In the genomic region with DNA sequence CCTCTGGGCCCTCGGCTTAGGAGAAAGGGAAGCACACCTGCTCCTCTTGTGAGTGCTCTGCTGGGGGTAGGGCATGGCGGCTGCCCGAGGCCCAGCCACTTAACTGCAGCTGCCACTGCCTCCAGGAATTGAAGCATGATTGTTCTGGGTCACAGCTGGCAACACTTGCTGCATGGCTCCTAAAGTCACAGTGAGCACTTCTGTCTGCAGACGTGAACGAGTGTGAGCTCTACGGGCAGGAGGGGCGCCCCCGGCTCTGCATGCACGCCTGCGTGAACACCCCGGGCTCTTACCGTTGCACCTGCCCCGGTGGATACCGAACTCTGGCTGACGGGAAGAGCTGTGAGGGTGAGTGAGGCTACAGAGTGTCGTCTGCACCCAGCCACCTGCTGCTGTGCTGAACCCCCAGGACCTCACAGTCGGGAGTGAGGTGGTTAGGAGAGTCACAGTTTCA, we compare ENCODE assay signal across 9 cellular contexts. TPM values are rescaled to one million over a fixed set of nuclear protein-coding genes. Genes with fewer than 3 reads are reported as not detected.
DNase-seq lines count a peak whose midpoint lies in the region; ATAC-seq and FAIRE-seq lines count a peak whose summit lies in the region.
"Had no signal": no experiment of that assay in that cellular context is flagged by ENCODE, and none has a peak within 500 bp of the region (broad histone marks: within the 10 kb centered on the region; RNA-seq: fewer than 3 reads in every experiment).

No MANE protein-coding gene starts in this region.

- intact Hi-C loops in Right ventricle myocardium superior (cut with DNase I): no loop called here

- no peaks in the 10 kb centered on the region for H3K36me3 ChIP-seq in small intestine (ENCODE audit: control insufficient read depth in 2 of 2, insufficient read depth in 2 of 2, low read length in 2 of 2)

- peak; percentile 93 for DNase-seq in NCI-H1105 treated with DMSO at 0.1 percent for 48 hours (lab: John Stamatoyannopoulos, UW)
- peak; percentile 90 for DNase-seq in RPMI8226
- peak; percentile 45 for DNase-seq in activated naive CD4-positive, alpha-beta T cell treated with Interleukin-2 at 50 U/mL for 16 hours
- DNase-seq in stimulated activated CD4-positive, alpha-beta T cell treated with anti-CD3 and anti-CD28 coated beads, TNF-alpha, amount 100 ng/mL, for 48 hours (ENCODE audit: low read depth in 3 of 3): peak in 2 of 3 donors; percentile 52
- DNase-seq in small intestine: no peak
- DNase-seq in EL: no peak
- DNase-seq in Right ventricle myocardium superior: no peak
- DNase-seq: HCEC 1CT had no signal

- no peaks in the 10 kb centered on the region for H3K9me3 ChIP-seq in small intestine (ENCODE audit: control insufficient read depth, low read depth)

- no peak overlapping the region for H3K4me3 ChIP-seq in small intestine (ENCODE audit: low read depth in 1 of 2, low read length in 2 of 2)

- ATAC-seq in GM18909 (IDR thresholded peaks at IDR 0.05; ENCODE audit: poor library complexity, unreplicated experiment): no peak
- ATAC-seq in Right ventricle myocardium superior (ENCODE audit: poor library complexity): no peak

- no peaks in the 10 kb centered on the region for H3K4me1 ChIP-seq in small intestine (ENCODE audit: control insufficient read depth in 2 of 2, insufficient read depth in 1 of 2, low read depth in 1 of 2, low read length in 1 of 2)

- peaks cover 0 to 2% of the 10 kb centered on the region in 2 donors for H3K27me3 ChIP-seq in small intestine (ENCODE audit: control insufficient read depth in 2 of 2, insufficient read depth in 2 of 2, low read length in 2 of 2)

- no peak for FAIRE-seq in small intestine (lab: Jason Lieb, UNC)

- H3K27ac ChIP-seq in small intestine (ENCODE audit: low read depth in 1 of 2, low read length in 1 of 2): peak overlapping the region in 1 of 2 donors; percentile 26

- 58 to 75% (median 73%) methylated on average over 17 of the region's 17 CpGs for WGBS in small intestine, 3 donors

RNA-seq across cellular contexts. Expression of gene FBLN7, which starts 44.4 kb away (rescaled TPM):
- polyA plus RNA-seq in small intestine: under 1 TPM in 1 of 3 donors, not detected in 2; 0.75 TPM
- 0.38 TPM for total RNA-seq in Right ventricle myocardium superior

Comparison
In these comparisons a context has a peak if more than half of its experiments do, and no peak if none do; other contexts are left out.
1. DNase-seq: peak in NCI-H1105 treated with DMSO at 0.1 percent for 48 hours (single experiment), RPMI8226 (single experiment), activated naive CD4-positive, alpha-beta T cell treated with Interleukin-2 at 50 U/mL for 16 hours (single experiment) and stimulated activated CD4-positive, alpha-beta T cell treated with anti-CD3 and anti-CD28 coated beads, TNF-alpha, amount 100 ng/mL, for 48 hours (2 of 3); none in small intestine (single experiment), EL (single experiment) and Right ventricle myocardium superior (single experiment).